ENCODE assay signal across 20 cellular contexts in genomic region chr5:112685929-112686328, GRCh38. TPM values are rescaled to one million over a fixed set of nuclear protein-coding genes. Genes with fewer than 3 reads are reported as not detected.
DNase-seq lines count a peak whose midpoint lies in the region; TF ChIP-seq lines count a peak whose summit lies in the region.
"Had no signal": no experiment of that assay in that cellular context is flagged by ENCODE, and none has a peak within 500 bp of the region (broad histone marks: within the 10 kb centered on the region; RNA-seq: fewer than 3 reads in every experiment).

No MANE protein-coding gene starts in this region.

- CTCF ChIA-PET in AG04449 (lab: Yijun Ruan, JAX): interaction anchor here (1.7 to 1.9 kb wide), 3 partner anchors 9 to 71 kb away, joined by 4 to 10 read pairs (median 6); no protein-coding TSS in a partner anchor

- no peak overlapping the region for H3K4me3 ChIP-seq in AG04449 (ENCODE audit: low read depth, low read length)
- no peak overlapping the region for H3K4me3 ChIP-seq in MG63
- no peak overlapping the region for H3K4me3 ChIP-seq in muscle layer of duodenum (ENCODE audit: low read depth in 1 of 2, low read length in 2 of 2)
- H3K4me3 ChIP-seq: breast epithelium, esophagus squamous epithelium, hepatocyte, spleen, suprapubic skin had no signal

- DNase-seq in AG04449 (ENCODE audit: low read depth, low spot score) (peak; percentile 55), MG63 (peak; percentile 42), epidermal melanocyte (ENCODE audit: insufficient read length, low spot score) (peak; percentile 17), COLO829 (ENCODE audit: low spot score) (no peak), NCI-H524 (lab: John Stamatoyannopoulos, UW) (no peak), NCI-H1105 (lab: John Stamatoyannopoulos, UW) (no peak), NCI-H146 (lab: John Stamatoyannopoulos, UW) (no peak)
- DNase-seq: activated CD4-positive, alpha-beta T cell treated with anti-CD3 and anti-CD28 coated beads, Interleukin-2, amount 50 U/mL, for 1 hour; activated naive CD4-positive, alpha-beta T cell treated with anti-CD3 and anti-CD28 coated beads, Interleukin-2, amount 50 U/mL, for 16 hours; esophagus squamous epithelium; islet precursor cell; MV-4-11; NCI-H2029; NCI-H510A; spleen; T-cell had no signal

- H3K4me1 ChIP-seq in muscle layer of duodenum (ENCODE audit: control insufficient read depth in 1 of 2, insufficient read depth in 2 of 2, low read length in 2 of 2): peaks cover 0 to 14% of the 10 kb centered on the region in 2 donors
- H3K4me1 ChIP-seq: breast epithelium, suprapubic skin had no signal

- H3K36me3 ChIP-seq in MG63 (no peaks in the 10 kb centered on the region), muscle layer of duodenum (ENCODE audit: control insufficient read depth in 1 of 2, insufficient read depth in 2 of 2, low read length in 2 of 2) (no peaks in the 10 kb centered on the region)
- H3K36me3 ChIP-seq: breast epithelium, esophagus squamous epithelium, spleen, suprapubic skin had no signal

- no peaks in the 10 kb centered on the region for H3K9me3 ChIP-seq in MG63
- H3K9me3 ChIP-seq in muscle layer of duodenum (ENCODE audit: control insufficient read depth in 1 of 2, low read length in 2 of 2): no peaks in the 10 kb centered on the region
- H3K9me3 ChIP-seq: breast epithelium, esophagus squamous epithelium, spleen, suprapubic skin had no signal

- H3K27ac ChIP-seq in muscle layer of duodenum (ENCODE audit: low read length): peak overlapping the region; percentile 54
- H3K27ac ChIP-seq: breast epithelium, hepatocyte, spleen had no signal

- TF ChIP-seq CTCF in AG04449 (IDR thresholded peaks at IDR 0.05; ENCODE audit: insufficient read depth, low read length, missing control alignments): no peak

- H3K27me3 ChIP-seq in MG63 (no peaks in the 10 kb centered on the region), muscle layer of duodenum (ENCODE audit: low read depth, low read length) (no peaks in the 10 kb centered on the region)
- H3K27me3 ChIP-seq: breast epithelium, esophagus squamous epithelium, hepatocyte, spleen, suprapubic skin had no signal

- POLR2A ChIA-PET in AG04449 (lab: Yijun Ruan, JAX): interaction anchor here (1.2 kb wide), 1 partner anchor 21 kb away, joined by 5 read pairs; no protein-coding TSS in a partner anchor

RNA-seq across cellular contexts. Expression of gene APC, which starts 51.8 kb away (rescaled TPM):
- total RNA-seq in MG63 (2014; rRNA removed; shearing (Covaris generic); ENCODE audit: low replicate concordance): 28.9 and 41.8 TPM in 2 replicates

Comparison
In these comparisons a context has a peak if more than half of its experiments do, and no peak if none do; other contexts are left out.
1. DNase-seq: peak in AG04449 (single experiment), MG63 (single experiment) and epidermal melanocyte (single experiment); none in COLO829 (single experiment), NCI-H524 (0 of 2), NCI-H1105 (single experiment) and NCI-H146 (single experiment).